8 cellular contexts compared by ENCODE assay signal in genomic region chr2:199977984-199978415, GRCh38.
DNase-seq lines count a peak whose midpoint lies in the region; ATAC-seq and TF ChIP-seq lines count a peak whose summit lies in the region.

No MANE protein-coding gene starts in this region.

- peaks cover 23% of the 10 kb centered on the region for H3K4me1 Mint-ChIP-seq in stimulated activated effector memory CD8-positive, alpha-beta T cell treated with anti-CD3 and anti-CD28 coated beads, Interleukin-12 subunit alpha, Interleukin-12 subunit beta, amount 100 ng/mL, for 72 hours
- H3K4me1 Mint-ChIP-seq in nephron progenitor cell, result peaks cover 17% of the 10 kb centered on the region

- peak; percentile 44 for DNase-seq in AG09309 (ENCODE audit: low read depth)
- peak; percentile 52 for DNase-seq in brain microvascular endothelial cell
- peak in 1 of 2 donors; percentile 80 for DNase-seq in stimulated activated effector memory CD8-positive, alpha-beta T cell treated with anti-CD3 and anti-CD28 coated beads, Interleukin-12 subunit alpha, Interleukin-12 subunit beta, amount 100 ng/mL, for 72 hours (ENCODE audit: low spot score in 2 of 2)
- no peak for DNase-seq in nephron progenitor cell
- DNase-seq in T1000 (lab: John Stamatoyannopoulos, UW), result no peak
- no peak for DNase-seq in WERI-Rb-1

- no peaks in the 10 kb centered on the region for H3K36me3 ChIP-seq in brain microvascular endothelial cell (replicated peaks)
- H3K36me3 ChIP-seq in WERI-Rb-1, result no peaks in the 10 kb centered on the region

- H3K27ac ChIP-seq in brain microvascular endothelial cell (no peak overlapping the region), WERI-Rb-1 (no peak overlapping the region)

- H3K9me3 ChIP-seq in WERI-Rb-1 (ENCODE audit: severe bottlenecking), result no peaks in the 10 kb centered on the region

- ATAC-seq in GM19455 (IDR thresholded peaks at IDR 0.05; ENCODE audit: unreplicated experiment) (peak; percentile 58), HG03439 (IDR thresholded peaks at IDR 0.05; ENCODE audit: unreplicated experiment) (peak; percentile 54)
- peak; percentile 95 for ATAC-seq in stimulated activated effector memory CD8-positive, alpha-beta T cell treated with anti-CD3 and anti-CD28 coated beads, Interleukin-12 subunit alpha, Interleukin-12 subunit beta, amount 100 ng/mL, for 72 hours

- TF ChIP-seq CTCF in AG09309 (IDR thresholded peaks at IDR 0.05; ENCODE audit: control insufficient read depth, insufficient read depth, low read depth, low read length, missing control alignments) (no peak), brain microvascular endothelial cell (IDR thresholded peaks at IDR 0.05; ENCODE audit: low read depth, low read length, missing control alignments) (no peak), nephron progenitor cell (IDR thresholded peaks at IDR 0.05) (no peak), WERI-Rb-1 (IDR thresholded peaks at IDR 0.05; ENCODE audit: low read depth, low read length) (no peak)

- no peaks in the 10 kb centered on the region for H3K9me3 Mint-ChIP-seq in stimulated activated effector memory CD8-positive, alpha-beta T cell treated with anti-CD3 and anti-CD28 coated beads, Interleukin-12 subunit alpha, Interleukin-12 subunit beta, amount 100 ng/mL, for 72 hours
- H3K9me3 Mint-ChIP-seq in nephron progenitor cell, result peaks cover 3% of the 10 kb centered on the region

- H3K27me3 Mint-ChIP-seq in nephron progenitor cell (ENCODE audit: low read depth, poor library complexity), result no peaks in the 10 kb centered on the region

- H3K4me3 Mint-ChIP-seq in stimulated activated effector memory CD8-positive, alpha-beta T cell treated with anti-CD3 and anti-CD28 coated beads, Interleukin-12 subunit alpha, Interleukin-12 subunit beta, amount 100 ng/mL, for 72 hours, result peak overlapping the region; percentile 31
- H3K4me3 Mint-ChIP-seq in nephron progenitor cell, result no peak overlapping the region

- H3K36me3 Mint-ChIP-seq in stimulated activated effector memory CD8-positive, alpha-beta T cell treated with anti-CD3 and anti-CD28 coated beads, Interleukin-12 subunit alpha, Interleukin-12 subunit beta, amount 100 ng/mL, for 72 hours, result peaks cover 2% of the 10 kb centered on the region
- peaks cover 19% of the 10 kb centered on the region for H3K36me3 Mint-ChIP-seq in nephron progenitor cell (ENCODE audit: low read depth)

- no peaks in the 10 kb centered on the region for H3K27me3 ChIP-seq in brain microvascular endothelial cell (replicated peaks)
- H3K27me3 ChIP-seq in WERI-Rb-1 (ENCODE audit: insufficient read depth, low read depth, severe bottlenecking), result no peaks in the 10 kb centered on the region

- peak overlapping the region; percentile 66 for H3K27ac Mint-ChIP-seq in stimulated activated effector memory CD8-positive, alpha-beta T cell treated with anti-CD3 and anti-CD28 coated beads, Interleukin-12 subunit alpha, Interleukin-12 subunit beta, amount 100 ng/mL, for 72 hours
- no peak overlapping the region for H3K27ac Mint-ChIP-seq in nephron progenitor cell

- H3K4me3 ChIP-seq in AG09309 (ENCODE audit: control insufficient read depth, low read depth, low read length), result no peak overlapping the region
- no peak overlapping the region for H3K4me3 ChIP-seq in brain microvascular endothelial cell (ENCODE audit: low read depth, low read length)
- no peak overlapping the region for H3K4me3 ChIP-seq in WERI-Rb-1 (ENCODE audit: low read depth, low read length)

- in situ Hi-C loops in brain microvascular endothelial cell (cut with HindIII; ENCODE audit: low pct_ligation_motif_present, low sequenced_read_pairs), result no loop called here

Comparison
In these comparisons a context has a peak if more than half of its experiments do, and no peak if none do; other contexts are left out.
1. DNase-seq: peak in AG09309 (single experiment) and brain microvascular endothelial cell (single experiment); none in nephron progenitor cell (single experiment), T1000 (single experiment) and WERI-Rb-1 (single experiment).
2. Peak in every context shown above with its lines, with median percentiles within 50 percentile points of each other: ATAC-seq.